ENCODE assay signal across 8 cellular contexts in the genomic region with DNA sequence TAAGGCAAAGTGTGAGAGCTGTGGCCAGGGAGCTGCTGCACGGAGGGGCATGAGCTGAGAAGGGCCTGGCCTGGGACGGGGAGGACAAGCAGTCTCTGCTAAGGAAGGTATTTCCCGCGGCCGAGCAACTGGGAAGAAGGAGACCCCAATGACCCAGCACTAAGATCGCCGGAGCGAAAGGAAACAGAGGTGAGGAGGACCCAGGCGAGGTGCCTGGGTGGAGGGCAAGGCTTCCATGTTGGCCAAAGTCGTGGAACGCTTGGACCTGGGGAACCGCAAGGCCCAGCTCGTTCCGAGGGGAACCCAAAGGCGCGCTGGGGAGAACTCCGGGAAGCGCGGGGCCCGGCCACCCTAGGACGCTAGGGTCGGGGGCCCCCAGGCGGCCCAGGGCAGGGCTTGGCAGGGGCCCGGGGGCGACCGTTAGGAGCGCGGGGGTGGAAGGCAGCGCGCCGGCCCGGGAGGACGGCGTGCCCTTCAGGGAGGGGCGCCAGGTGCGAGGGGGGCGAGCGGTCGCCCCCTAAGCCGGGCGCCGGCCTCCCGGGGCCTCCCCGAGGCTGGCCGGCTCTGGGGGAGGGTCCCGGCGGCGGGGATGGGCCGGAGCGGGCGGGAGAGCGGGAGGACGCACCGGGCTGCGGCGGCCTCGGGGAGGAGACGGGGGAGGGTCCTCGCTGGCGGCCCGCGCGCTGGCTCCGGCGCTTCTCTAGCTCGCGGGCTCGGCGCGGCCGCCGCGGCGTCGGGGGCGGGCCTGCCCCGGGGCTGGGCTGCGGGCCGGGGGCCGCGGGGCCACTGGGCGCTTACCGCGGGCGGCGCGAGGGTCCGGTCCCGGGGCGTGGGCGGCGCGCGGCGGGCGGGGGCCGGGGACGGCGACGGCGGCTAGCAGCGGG. TPM values are rescaled to one million over a fixed set of nuclear protein-coding genes. Genes with fewer than 3 reads are reported as not detected.
DNase-seq lines count a peak whose midpoint lies in the region; ATAC-seq and TF ChIP-seq lines count a peak whose summit lies in the region.

No MANE protein-coding gene starts in this region.

- peak overlapping the region; percentile 86 for H3K27ac Mint-ChIP-seq in activated CD4-positive, alpha-beta memory T cell treated with anti-CD3 and anti-CD28 coated beads for 36 hours

- H3K36me3 ChIP-seq in heart right ventricle = peaks cover 0 to 16% (median 0%) of the 10 kb centered on the region in 9 donors

- peaks cover 6% of the 10 kb centered on the region for H3K36me3 Mint-ChIP-seq in activated CD4-positive, alpha-beta memory T cell treated with anti-CD3 and anti-CD28 coated beads for 36 hours

- no peaks in the 10 kb centered on the region for H3K27me3 Mint-ChIP-seq in activated CD4-positive, alpha-beta memory T cell treated with anti-CD3 and anti-CD28 coated beads for 36 hours

- H3K4me3 ChIP-seq in heart right ventricle = peak overlapping the region; percentile 62 to 99 (median 83)
- peak overlapping the region; percentile 83 for H3K4me3 ChIP-seq in skeletal muscle cell (ENCODE audit: low read depth, low read length)

- peaks cover 34% of the 10 kb centered on the region for H3K4me1 Mint-ChIP-seq in activated CD4-positive, alpha-beta memory T cell treated with anti-CD3 and anti-CD28 coated beads for 36 hours (ENCODE audit: low read depth)

- POLR2A ChIA-PET in activated CD4-positive, alpha-beta memory T cell treated with anti-CD3 and anti-CD28 coated beads for 36 hours (lab: Charles Lee) = interaction anchor here (0.7 to 5.3 kb wide), 7 partner anchors 12 to 109 kb away, joined by 3 to 38 read pairs (median 3); a partner anchor contains a TSS

- H3K9me3 ChIP-seq in heart right ventricle = no peaks in the 10 kb centered on the region

- no peak for DNase-seq in activated CD4-positive, alpha-beta memory T cell treated with anti-CD3 and anti-CD28 coated beads for 36 hours
- DNase-seq in heart right ventricle = no peak
- DNase-seq in skeletal muscle cell (ENCODE audit: low read depth) = no peak
- no peak for DNase-seq in amygdala (lab: John Stamatoyannopoulos, UW)
- no peak for DNase-seq in SKM-1 (lab: John Stamatoyannopoulos, UW; ENCODE audit: unreplicated experiment)
- no peak for DNase-seq in LoVo (ENCODE audit: low spot score)

- peak overlapping the region; percentile 93 for H3K4me3 Mint-ChIP-seq in activated CD4-positive, alpha-beta memory T cell treated with anti-CD3 and anti-CD28 coated beads for 36 hours

- 1% methylated on average over 45 to 99 of the region's 102 CpGs for WGBS in heart right ventricle, 2 donors

- peaks cover 34 to 58% (median 47%) of the 10 kb centered on the region in 9 donors for H3K4me1 ChIP-seq in heart right ventricle

- intact Hi-C loops in activated CD4-positive, alpha-beta memory T cell treated with anti-CD3 and anti-CD28 coated beads for 36 hours (cut with micrococcal nuclease) = loop anchor here (1.0 to 5.0 kb wide), 6 partner anchors 12 to 131 kb away; a partner anchor contains a TSS
- intact Hi-C loops in heart right ventricle (cut with DNase I) = loop anchor here (5.0 to 10.0 kb wide), 8 partner anchors 81 to 226 kb away; a partner anchor contains a TSS

- H3K27ac ChIP-seq in heart right ventricle = peak overlapping the region; percentile 65 to 90 (median 82)

- CTCF ChIA-PET in activated CD4-positive, alpha-beta memory T cell treated with anti-CD3 and anti-CD28 coated beads for 36 hours (lab: Charles Lee) = interaction anchor here (0.8 to 10.9 kb wide), 14 partner anchors 8 to 243 kb away, joined by 3 to 132 read pairs (median 14); a partner anchor contains a TSS

- TF ChIP-seq CTCF in heart right ventricle (IDR thresholded peaks at IDR 0.05) = no peak

- ATAC-seq in GM18511 (IDR thresholded peaks at IDR 0.05; ENCODE audit: unreplicated experiment) (peak; percentile 20), HG02678 (IDR thresholded peaks at IDR 0.05; ENCODE audit: unreplicated experiment) (peak; percentile 7), heart right ventricle (peak in 5 of 8 donors; percentile 5 to 31 (median 10))

- H3K9me3 Mint-ChIP-seq in activated CD4-positive, alpha-beta memory T cell treated with anti-CD3 and anti-CD28 coated beads for 36 hours = no peaks in the 10 kb centered on the region

- H3K27me3 ChIP-seq in heart right ventricle = no peaks in the 10 kb centered on the region

RNA-seq across cellular contexts. Expression of a gene that starts 0.5 kb away (rescaled TPM):
- total RNA-seq in activated CD4-positive, alpha-beta memory T cell treated with anti-CD3 and anti-CD28 coated beads for 36 hours = 10 to 100 TPM; 40.2 to 40.5 TPM
- 10 to 100 TPM; 20.5 to 33.9 (median 24.2) TPM for total RNA-seq in heart right ventricle
- 10 to 100 TPM in 1 of 2 donors, 1 to 10 TPM in 1; 9.4 to 47.3 TPM for polyA plus RNA-seq in heart right ventricle

RNA-seq across cellular contexts. Expression of a gene that starts 12.4 kb away (rescaled TPM):
- 10 to 100 TPM; 38.7 to 42.2 TPM for total RNA-seq in activated CD4-positive, alpha-beta memory T cell treated with anti-CD3 and anti-CD28 coated beads for 36 hours
- total RNA-seq in heart right ventricle = 10 to 100 TPM; 23.2 to 34.9 (median 25.3) TPM
- polyA plus RNA-seq in heart right ventricle = 10 to 100 TPM; 35.5 to 71.5 TPM

RNA-seq across cellular contexts. Expression of a gene that starts 20.0 kb away (rescaled TPM):
- 100 to 1,000 TPM; 228 to 231 TPM for total RNA-seq in activated CD4-positive, alpha-beta memory T cell treated with anti-CD3 and anti-CD28 coated beads for 36 hours
- total RNA-seq in heart right ventricle = 100 to 1,000 TPM in 7 of 10 donors, 10 to 100 TPM in 3; 91.6 to 150 (median 106) TPM
- polyA plus RNA-seq in heart right ventricle = 100 to 1,000 TPM in 1 of 2 donors, 10 to 100 TPM in 1; 32.8 to 227 TPM

RNA-seq across cellular contexts. Expression of a gene that starts 26.7 kb away (rescaled TPM):
- not detected for total RNA-seq in activated CD4-positive, alpha-beta memory T cell treated with anti-CD3 and anti-CD28 coated beads for 36 hours
- under 1 TPM in 1 of 10 donors, not detected in 9; 0.23 TPM for total RNA-seq in heart right ventricle
- not detected for polyA plus RNA-seq in heart right ventricle

RNA-seq across cellular contexts. Expression of a gene that starts 37.3 kb away (rescaled TPM):
- total RNA-seq in activated CD4-positive, alpha-beta memory T cell treated with anti-CD3 and anti-CD28 coated beads for 36 hours = not detected
- not detected for total RNA-seq in heart right ventricle
- polyA plus RNA-seq in heart right ventricle = not detected
